ENCODE assay signal across 8 cellular contexts in the genomic region with DNA sequence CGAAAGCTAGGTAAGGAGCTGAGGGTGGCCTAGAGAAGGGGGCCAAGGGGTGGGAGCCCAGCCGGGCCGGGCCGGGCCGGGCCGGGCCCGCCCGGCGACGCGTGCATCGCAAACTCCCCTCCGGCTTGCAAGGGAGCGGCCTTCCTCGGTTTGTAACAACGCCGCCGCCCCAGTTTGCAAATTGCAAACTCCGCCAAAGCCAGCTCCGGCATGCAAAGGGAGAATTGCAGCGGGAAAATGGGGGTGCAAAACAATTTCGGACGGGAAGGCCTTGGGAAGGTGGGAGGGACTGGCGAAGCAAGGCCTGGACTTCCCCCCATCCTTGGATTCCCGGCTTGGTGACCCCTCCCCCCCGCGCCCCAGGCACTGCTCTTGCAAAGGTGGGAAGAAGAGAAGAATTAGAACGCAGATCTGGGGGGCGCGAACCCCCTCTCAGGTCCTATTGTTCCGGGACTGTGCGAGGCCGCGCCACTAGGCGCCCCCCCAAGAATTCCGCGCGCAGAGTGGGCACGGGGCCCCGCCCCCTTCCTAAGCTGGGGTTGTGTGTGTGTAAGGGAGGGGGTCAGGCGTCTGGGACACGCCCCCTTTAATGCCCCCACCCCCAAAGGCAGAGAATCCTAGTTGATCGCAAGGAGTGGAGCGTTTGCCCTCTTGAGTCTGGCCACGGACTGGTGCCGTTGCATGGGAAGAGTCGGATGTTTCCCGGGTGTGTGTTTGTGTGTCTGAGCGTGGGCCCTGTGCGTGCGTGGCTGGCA. TPM values are rescaled to one million over a fixed set of nuclear protein-coding genes. Genes with fewer than 3 reads are reported as not detected.
DNase-seq lines count a peak whose midpoint lies in the region; ATAC-seq and TF ChIP-seq lines count a peak whose summit lies in the region.

No MANE protein-coding gene starts in this region.

- no peaks in the 10 kb centered on the region for H3K9me3 ChIP-seq in vagina

- H3K36me3 Mint-ChIP-seq in activated T-cell treated with anti-CD3 and anti-CD28 coated beads, Interleukin-2, amount 50 U/mL, for 4 hours (ENCODE audit: insufficient read depth) = peaks cover 7% of the 10 kb centered on the region
- peaks cover 3% of the 10 kb centered on the region for H3K36me3 Mint-ChIP-seq in neural crest cell (ENCODE audit: low read depth)

- peak overlapping the region; percentile 88 for H3K27ac Mint-ChIP-seq in neural crest cell (ENCODE audit: unreplicated experiment)

- peaks cover 37% of the 10 kb centered on the region for H3K4me1 Mint-ChIP-seq in activated T-cell treated with anti-CD3 and anti-CD28 coated beads, Interleukin-2, amount 50 U/mL, for 4 hours (ENCODE audit: low read depth)
- H3K4me1 Mint-ChIP-seq in neural crest cell = peaks cover 27% of the 10 kb centered on the region

- H3K36me3 ChIP-seq in vagina = peaks cover 0 to 16% of the 10 kb centered on the region in 2 donors

- H3K27me3 ChIP-seq in vagina = no peaks in the 10 kb centered on the region

- TF ChIP-seq CTCF in neural crest cell (conservative IDR thresholded peaks at IDR 0.05) (no peak), vagina (IDR thresholded peaks at IDR 0.05) (no peak)

- H3K27ac ChIP-seq in vagina = peak overlapping the region; percentile 91

- peak; percentile 3 to 5 for ATAC-seq in activated T-cell treated with anti-CD3 and anti-CD28 coated beads, Interleukin-2, amount 50 U/mL, for 4 hours
- ATAC-seq in HG02763 (IDR thresholded peaks at IDR 0.05; ENCODE audit: unreplicated experiment) = no peak

- H3K4me3 ChIP-seq in vagina = peak overlapping the region; percentile 73 to 83

- H3K27me3 Mint-ChIP-seq in activated T-cell treated with anti-CD3 and anti-CD28 coated beads, Interleukin-2, amount 50 U/mL, for 4 hours (ENCODE audit: low read depth) = no peaks in the 10 kb centered on the region
- peaks cover 5% of the 10 kb centered on the region for H3K27me3 Mint-ChIP-seq in neural crest cell (ENCODE audit: low read depth)

- no peaks in the 10 kb centered on the region for H3K9me3 Mint-ChIP-seq in activated T-cell treated with anti-CD3 and anti-CD28 coated beads, Interleukin-2, amount 50 U/mL, for 4 hours
- H3K9me3 Mint-ChIP-seq in neural crest cell = no peaks in the 10 kb centered on the region

- peak overlapping the region; percentile 88 for H3K4me3 Mint-ChIP-seq in activated T-cell treated with anti-CD3 and anti-CD28 coated beads, Interleukin-2, amount 50 U/mL, for 4 hours
- H3K4me3 Mint-ChIP-seq in neural crest cell = peak overlapping the region; percentile 90

- no peak for TF ChIP-seq POLR2A in vagina (IDR thresholded peaks at IDR 0.05)

- peaks cover 24% of the 10 kb centered on the region for H3K4me1 ChIP-seq in vagina

- DNase-seq in activated gamma-delta T cell treated with Interleukin-2 at 50 U/mL for 16 hours (peak; percentile 41), activated gamma-delta T cell (lab: John Stamatoyannopoulos, UW) (no peak), NCI-H510A treated with DMSO at 0.1 percent for 48 hours (lab: John Stamatoyannopoulos, UW) (peak; percentile 48), fibroblast of peridontal ligament (ENCODE audit: extremely low read depth) (peak; percentile 36), neural crest cell (ENCODE audit: low read depth, low spot score) (peak; percentile 22), vagina (ENCODE audit: extremely low spot score in 2 of 2) (no peak)
- DNase-seq in activated T-cell treated with anti-CD3 and anti-CD28 coated beads, Interleukin-2, amount 50 U/mL, for 4 hours = peak; percentile 30

- intact Hi-C loops in vagina (cut with DNase I) = loop anchor here (2.0 kb wide), 1 partner anchor 47 kb away; no protein-coding TSS in a partner anchor

RNA-seq across cellular contexts. Expression of a gene that starts 0.9 kb away (rescaled TPM):
- 10 to 100 TPM; 28.0 to 33.1 (median 28.7) TPM for total RNA-seq in activated T-cell treated with anti-CD3 and anti-CD28 coated beads, Interleukin-2, amount 50 U/mL, for 4 hours
- total RNA-seq in neural crest cell (51.7 and 53.7 TPM in 2 replicates), vagina (15.5 TPM)

RNA-seq across cellular contexts. Expression of a gene that starts 10.8 kb away (rescaled TPM):
- total RNA-seq in activated T-cell treated with anti-CD3 and anti-CD28 coated beads, Interleukin-2, amount 50 U/mL, for 4 hours = 1 to 10 TPM; 1.0 to 1.4 (median 1.3) TPM
- 1.0 and 1.3 TPM in 2 replicates for total RNA-seq in neural crest cell
- total RNA-seq in vagina = 5.4 TPM

RNA-seq across cellular contexts. Expression of a gene that starts 11.6 kb away (rescaled TPM):
- total RNA-seq in activated T-cell treated with anti-CD3 and anti-CD28 coated beads, Interleukin-2, amount 50 U/mL, for 4 hours = 10 to 100 TPM; 86.0 to 89.6 (median 87.0) TPM
- total RNA-seq in neural crest cell (70.2 and 74.1 TPM in 2 replicates), vagina (72.2 TPM)

RNA-seq across cellular contexts. Expression of a gene that starts 48.0 kb away (rescaled TPM):
- total RNA-seq in activated T-cell treated with anti-CD3 and anti-CD28 coated beads, Interleukin-2, amount 50 U/mL, for 4 hours = 1 to 10 TPM; 2.3 to 3.8 (median 3.5) TPM
- 1.2 and 2.3 TPM in 2 replicates for total RNA-seq in neural crest cell
- total RNA-seq in vagina = 112 TPM

RNA-seq across cellular contexts. Expression of a gene that starts 50.1 kb away (rescaled TPM):
- 10 to 100 TPM; 81.7 to 82.9 (median 82.5) TPM for total RNA-seq in activated T-cell treated with anti-CD3 and anti-CD28 coated beads, Interleukin-2, amount 50 U/mL, for 4 hours
- total RNA-seq in neural crest cell = 89.6 and 91.9 TPM in 2 replicates
- 20.4 TPM for total RNA-seq in vagina

Comparison
In these comparisons a context has a peak if more than half of its experiments do, and no peak if none do; other contexts are left out.
1. DNase-seq: peak in activated gamma-delta T cell treated with Interleukin-2 at 50 U/mL for 16 hours (single experiment), NCI-H510A treated with DMSO at 0.1 percent for 48 hours (single experiment), activated T-cell treated with anti-CD3 and anti-CD28 coated beads, Interleukin-2, amount 50 U/mL, for 4 hours (single experiment), fibroblast of peridontal ligament (single experiment) and neural crest cell (single experiment); none in activated gamma-delta T cell (single experiment) and vagina (0 of 2).